1 cellular context compared by ENCODE assay signal in genomic region chr3:44729384-44729910, GRCh38.
TF ChIP-seq lines count a peak whose summit lies in the region.

Gene ZNF501, plus strand, starts transcription at chr3:44729635. Its CDS starts 4,787 bp downstream, at chr3:44734422.

TF ChIP-seq in HepG2, 621 proteins besides CTCF, POLR2A, EP300 and RAD21 (continued from another document and continues in another):
- TF ChIP-seq ZNF543 (CRISPR knock-in tag; IDR thresholded peaks at IDR 0.05) (no peak; the same call in 1 of the 2 replicates), ZNF224 (CRISPR knock-in tag; IDR thresholded peaks at IDR 0.05) (0 out of 2 replicates have a peak, but pooled peaks have one; percentile 61), NR2F1 (CRISPR knock-in tag; IDR thresholded peaks at IDR 0.05) (no peak), RARG (CRISPR knock-in tag; IDR thresholded peaks at IDR 0.05; ENCODE audit: low read depth) (no peak), MNT (IDR thresholded peaks at IDR 0.05) (no peak), ZNF350 (CRISPR knock-in tag; IDR thresholded peaks at IDR 0.05; ENCODE audit: borderline replicate concordance, low read depth) (peak; percentile 89), NR1H2 (CRISPR knock-in tag; IDR thresholded peaks at IDR 0.05; ENCODE audit: borderline replicate concordance, low read depth) (no peak), ZNF547 (CRISPR knock-in tag; IDR thresholded peaks at IDR 0.05) (no peak), JUN (CRISPR knock-in tag; IDR thresholded peaks at IDR 0.05) (peak; percentile 32; the same call in 1 of the 2 replicates), POGZ (CRISPR knock-in tag; IDR thresholded peaks at IDR 0.05) (peak; percentile 98), IRF1 (CRISPR knock-in tag; IDR thresholded peaks at IDR 0.05; ENCODE audit: low read depth) (0 out of 2 replicates have a peak, but pooled peaks have one; percentile 19), RFX1 (IDR thresholded peaks at IDR 0.05) (no peak), ZNF441 (CRISPR knock-in tag; IDR thresholded peaks at IDR 0.05; ENCODE audit: borderline replicate concordance) (peak; percentile 51; the same call in 1 of the 2 replicates), SALL2 (CRISPR knock-in tag; IDR thresholded peaks at IDR 0.05) (peak; percentile 75; the same call in 1 of the 2 replicates), STAT5B (CRISPR knock-in tag; IDR thresholded peaks at IDR 0.05) (no peak), SP4 (CRISPR knock-in tag; IDR thresholded peaks at IDR 0.05) (peak; percentile 84), TP53 (CRISPR knock-in tag; conservative IDR thresholded peaks at IDR 0.05) (no peak), TCF7 (IDR thresholded peaks at IDR 0.05; ENCODE audit: low read depth) (no peak), ZNF44 (CRISPR knock-in tag; IDR thresholded peaks at IDR 0.05) (no peak), ZNF883 (CRISPR knock-in tag; IDR thresholded peaks at IDR 0.05; ENCODE audit: not compliant biosample characterization) (peak; percentile 40), POLR2G (IDR thresholded peaks at IDR 0.05; ENCODE audit: low read depth, low read length) (peak; percentile 95), RFXAP (CRISPR knock-in tag; IDR thresholded peaks at IDR 0.05; ENCODE audit: borderline replicate concordance) (peak; percentile 92), SMAD3 (CRISPR knock-in tag; IDR thresholded peaks at IDR 0.05) (peak; percentile 81), ZNF577 (CRISPR knock-in tag; IDR thresholded peaks at IDR 0.05; ENCODE audit: borderline replicate concordance, low read depth) (no peak), SYNCRIP (IDR thresholded peaks at IDR 0.05; ENCODE audit: insufficient read depth, low read depth, low read length) (no peak)
- TF ChIP-seq, protein P1, sequence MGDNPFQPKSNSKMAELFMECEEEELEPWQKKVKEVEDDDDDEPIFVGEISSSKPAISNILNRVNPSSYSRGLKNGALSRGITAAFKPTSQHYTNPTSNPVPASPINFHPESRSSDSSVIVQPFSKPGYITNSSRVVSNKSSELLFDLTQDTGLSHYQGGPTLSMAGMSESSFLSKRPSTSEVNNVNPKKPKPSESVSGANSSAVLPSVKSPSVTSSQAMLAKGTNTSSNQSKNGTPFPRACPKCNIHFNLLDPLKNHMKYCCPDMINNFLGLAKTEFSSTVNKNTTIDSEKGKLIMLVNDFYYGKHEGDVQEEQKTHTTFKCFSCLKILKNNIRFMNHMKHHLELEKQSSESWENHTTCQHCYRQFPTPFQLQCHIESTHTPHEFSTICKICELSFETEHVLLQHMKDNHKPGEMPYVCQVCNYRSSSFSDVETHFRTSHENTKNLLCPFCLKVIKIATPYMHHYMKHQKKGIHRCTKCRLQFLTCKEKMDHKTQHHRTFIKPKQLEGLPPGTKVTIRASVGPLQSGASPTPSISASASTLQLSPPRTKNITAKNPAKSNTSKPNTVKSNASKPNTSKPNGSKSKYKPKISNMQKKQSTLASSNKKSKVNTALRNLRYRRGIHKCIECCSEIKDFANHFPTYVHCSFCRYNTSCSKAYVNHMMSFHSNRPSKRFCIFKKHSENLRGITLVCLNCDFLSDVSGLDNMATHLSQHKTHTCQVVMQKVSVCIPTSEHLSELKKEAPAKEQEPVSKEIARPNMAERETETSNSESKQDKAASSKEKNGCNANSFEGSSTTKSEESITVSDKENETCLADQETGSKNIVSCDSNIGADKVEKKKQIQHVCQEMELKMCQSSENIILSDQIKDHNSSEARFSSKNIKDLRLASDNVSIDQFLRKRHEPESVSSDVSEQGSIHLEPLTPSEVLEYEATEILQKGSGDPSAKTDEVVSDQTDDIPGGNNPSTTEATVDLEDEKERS (CRISPR knock-in tag; IDR thresholded peaks at IDR 0.05) = peak; percentile 91
- TF ChIP-seq, protein P2, sequence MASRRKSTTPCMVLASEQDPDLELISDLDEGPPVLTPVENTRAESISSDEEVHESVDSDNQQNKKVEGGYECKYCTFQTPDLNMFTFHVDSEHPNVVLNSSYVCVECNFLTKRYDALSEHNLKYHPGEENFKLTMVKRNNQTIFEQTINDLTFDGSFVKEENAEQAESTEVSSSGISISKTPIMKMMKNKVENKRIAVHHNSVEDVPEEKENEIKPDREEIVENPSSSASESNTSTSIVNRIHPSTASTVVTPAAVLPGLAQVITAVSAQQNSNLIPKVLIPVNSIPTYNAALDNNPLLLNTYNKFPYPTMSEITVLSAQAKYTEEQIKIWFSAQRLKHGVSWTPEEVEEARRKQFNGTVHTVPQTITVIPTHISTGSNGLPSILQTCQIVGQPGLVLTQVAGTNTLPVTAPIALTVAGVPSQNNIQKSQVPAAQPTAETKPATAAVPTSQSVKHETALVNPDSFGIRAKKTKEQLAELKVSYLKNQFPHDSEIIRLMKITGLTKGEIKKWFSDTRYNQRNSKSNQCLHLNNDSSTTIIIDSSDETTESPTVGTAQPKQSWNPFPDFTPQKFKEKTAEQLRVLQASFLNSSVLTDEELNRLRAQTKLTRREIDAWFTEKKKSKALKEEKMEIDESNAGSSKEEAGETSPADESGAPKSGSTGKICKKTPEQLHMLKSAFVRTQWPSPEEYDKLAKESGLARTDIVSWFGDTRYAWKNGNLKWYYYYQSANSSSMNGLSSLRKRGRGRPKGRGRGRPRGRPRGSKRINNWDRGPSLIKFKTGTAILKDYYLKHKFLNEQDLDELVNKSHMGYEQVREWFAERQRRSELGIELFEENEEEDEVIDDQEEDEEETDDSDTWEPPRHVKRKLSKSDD (CRISPR knock-in tag; IDR thresholded peaks at IDR 0.05; ENCODE audit: low read depth) = peak; percentile 82
- TF ChIP-seq, protein P3, sequence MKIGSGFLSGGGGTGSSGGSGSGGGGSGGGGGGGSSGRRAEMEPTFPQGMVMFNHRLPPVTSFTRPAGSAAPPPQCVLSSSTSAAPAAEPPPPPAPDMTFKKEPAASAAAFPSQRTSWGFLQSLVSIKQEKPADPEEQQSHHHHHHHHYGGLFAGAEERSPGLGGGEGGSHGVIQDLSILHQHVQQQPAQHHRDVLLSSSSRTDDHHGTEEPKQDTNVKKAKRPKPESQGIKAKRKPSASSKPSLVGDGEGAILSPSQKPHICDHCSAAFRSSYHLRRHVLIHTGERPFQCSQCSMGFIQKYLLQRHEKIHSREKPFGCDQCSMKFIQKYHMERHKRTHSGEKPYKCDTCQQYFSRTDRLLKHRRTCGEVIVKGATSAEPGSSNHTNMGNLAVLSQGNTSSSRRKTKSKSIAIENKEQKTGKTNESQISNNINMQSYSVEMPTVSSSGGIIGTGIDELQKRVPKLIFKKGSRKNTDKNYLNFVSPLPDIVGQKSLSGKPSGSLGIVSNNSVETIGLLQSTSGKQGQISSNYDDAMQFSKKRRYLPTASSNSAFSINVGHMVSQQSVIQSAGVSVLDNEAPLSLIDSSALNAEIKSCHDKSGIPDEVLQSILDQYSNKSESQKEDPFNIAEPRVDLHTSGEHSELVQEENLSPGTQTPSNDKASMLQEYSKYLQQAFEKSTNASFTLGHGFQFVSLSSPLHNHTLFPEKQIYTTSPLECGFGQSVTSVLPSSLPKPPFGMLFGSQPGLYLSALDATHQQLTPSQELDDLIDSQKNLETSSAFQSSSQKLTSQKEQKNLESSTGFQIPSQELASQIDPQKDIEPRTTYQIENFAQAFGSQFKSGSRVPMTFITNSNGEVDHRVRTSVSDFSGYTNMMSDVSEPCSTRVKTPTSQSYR (CRISPR knock-in tag; IDR thresholded peaks at IDR 0.05; ENCODE audit: borderline replicate concordance) = no peak
- TF ChIP-seq, protein P4, sequence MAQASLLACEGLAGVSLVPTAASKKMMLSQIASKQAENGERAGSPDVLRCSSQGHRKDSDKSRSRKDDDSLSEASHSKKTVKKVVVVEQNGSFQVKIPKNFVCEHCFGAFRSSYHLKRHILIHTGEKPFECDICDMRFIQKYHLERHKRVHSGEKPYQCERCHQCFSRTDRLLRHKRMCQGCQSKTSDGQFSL (CRISPR knock-in tag; IDR thresholded peaks at IDR 0.05) = 0 out of 2 replicates have a peak, but pooled peaks have one; percentile 33
- TF ChIP-seq, protein P5, sequence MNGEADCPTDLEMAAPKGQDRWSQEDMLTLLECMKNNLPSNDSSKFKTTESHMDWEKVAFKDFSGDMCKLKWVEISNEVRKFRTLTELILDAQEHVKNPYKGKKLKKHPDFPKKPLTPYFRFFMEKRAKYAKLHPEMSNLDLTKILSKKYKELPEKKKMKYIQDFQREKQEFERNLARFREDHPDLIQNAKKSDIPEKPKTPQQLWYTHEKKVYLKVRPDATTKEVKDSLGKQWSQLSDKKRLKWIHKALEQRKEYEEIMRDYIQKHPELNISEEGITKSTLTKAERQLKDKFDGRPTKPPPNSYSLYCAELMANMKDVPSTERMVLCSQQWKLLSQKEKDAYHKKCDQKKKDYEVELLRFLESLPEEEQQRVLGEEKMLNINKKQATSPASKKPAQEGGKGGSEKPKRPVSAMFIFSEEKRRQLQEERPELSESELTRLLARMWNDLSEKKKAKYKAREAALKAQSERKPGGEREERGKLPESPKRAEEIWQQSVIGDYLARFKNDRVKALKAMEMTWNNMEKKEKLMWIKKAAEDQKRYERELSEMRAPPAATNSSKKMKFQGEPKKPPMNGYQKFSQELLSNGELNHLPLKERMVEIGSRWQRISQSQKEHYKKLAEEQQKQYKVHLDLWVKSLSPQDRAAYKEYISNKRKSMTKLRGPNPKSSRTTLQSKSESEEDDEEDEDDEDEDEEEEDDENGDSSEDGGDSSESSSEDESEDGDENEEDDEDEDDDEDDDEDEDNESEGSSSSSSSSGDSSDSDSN (CRISPR knock-in tag; IDR thresholded peaks at IDR 0.05) = peak; percentile 89
- TF ChIP-seq, protein P6, sequence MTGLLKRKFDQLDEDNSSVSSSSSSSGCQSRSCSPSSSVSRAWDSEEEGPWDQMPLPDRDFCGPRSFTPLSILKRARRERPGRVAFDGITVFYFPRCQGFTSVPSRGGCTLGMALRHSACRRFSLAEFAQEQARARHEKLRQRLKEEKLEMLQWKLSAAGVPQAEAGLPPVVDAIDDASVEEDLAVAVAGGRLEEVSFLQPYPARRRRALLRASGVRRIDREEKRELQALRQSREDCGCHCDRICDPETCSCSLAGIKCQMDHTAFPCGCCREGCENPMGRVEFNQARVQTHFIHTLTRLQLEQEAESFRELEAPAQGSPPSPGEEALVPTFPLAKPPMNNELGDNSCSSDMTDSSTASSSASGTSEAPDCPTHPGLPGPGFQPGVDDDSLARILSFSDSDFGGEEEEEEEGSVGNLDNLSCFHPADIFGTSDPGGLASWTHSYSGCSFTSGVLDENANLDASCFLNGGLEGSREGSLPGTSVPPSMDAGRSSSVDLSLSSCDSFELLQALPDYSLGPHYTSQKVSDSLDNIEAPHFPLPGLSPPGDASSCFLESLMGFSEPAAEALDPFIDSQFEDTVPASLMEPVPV (CRISPR knock-in tag; IDR thresholded peaks at IDR 0.05) = no peak
- TF ChIP-seq, protein P7, sequence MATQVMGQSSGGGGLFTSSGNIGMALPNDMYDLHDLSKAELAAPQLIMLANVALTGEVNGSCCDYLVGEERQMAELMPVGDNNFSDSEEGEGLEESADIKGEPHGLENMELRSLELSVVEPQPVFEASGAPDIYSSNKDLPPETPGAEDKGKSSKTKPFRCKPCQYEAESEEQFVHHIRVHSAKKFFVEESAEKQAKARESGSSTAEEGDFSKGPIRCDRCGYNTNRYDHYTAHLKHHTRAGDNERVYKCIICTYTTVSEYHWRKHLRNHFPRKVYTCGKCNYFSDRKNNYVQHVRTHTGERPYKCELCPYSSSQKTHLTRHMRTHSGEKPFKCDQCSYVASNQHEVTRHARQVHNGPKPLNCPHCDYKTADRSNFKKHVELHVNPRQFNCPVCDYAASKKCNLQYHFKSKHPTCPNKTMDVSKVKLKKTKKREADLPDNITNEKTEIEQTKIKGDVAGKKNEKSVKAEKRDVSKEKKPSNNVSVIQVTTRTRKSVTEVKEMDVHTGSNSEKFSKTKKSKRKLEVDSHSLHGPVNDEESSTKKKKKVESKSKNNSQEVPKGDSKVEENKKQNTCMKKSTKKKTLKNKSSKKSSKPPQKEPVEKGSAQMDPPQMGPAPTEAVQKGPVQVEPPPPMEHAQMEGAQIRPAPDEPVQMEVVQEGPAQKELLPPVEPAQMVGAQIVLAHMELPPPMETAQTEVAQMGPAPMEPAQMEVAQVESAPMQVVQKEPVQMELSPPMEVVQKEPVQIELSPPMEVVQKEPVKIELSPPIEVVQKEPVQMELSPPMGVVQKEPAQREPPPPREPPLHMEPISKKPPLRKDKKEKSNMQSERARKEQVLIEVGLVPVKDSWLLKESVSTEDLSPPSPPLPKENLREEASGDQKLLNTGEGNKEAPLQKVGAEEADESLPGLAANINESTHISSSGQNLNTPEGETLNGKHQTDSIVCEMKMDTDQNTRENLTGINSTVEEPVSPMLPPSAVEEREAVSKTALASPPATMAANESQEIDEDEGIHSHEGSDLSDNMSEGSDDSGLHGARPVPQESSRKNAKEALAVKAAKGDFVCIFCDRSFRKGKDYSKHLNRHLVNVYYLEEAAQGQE (IDR thresholded peaks at IDR 0.05; ENCODE audit: borderline replicate concordance in 1 of 2, low read depth in 1 of 2, low read length in 2 of 2) = peak in 1 of 2 experiments; percentile 18; a peak in 1 of 4 replicates
